Comparison of ENCODE assay signal across 1 cellular context in genomic region chr1:5993553-5994510, GRCh38.
TF ChIP-seq lines count a peak whose summit lies in the region.

No MANE protein-coding gene starts in this region.

TF ChIP-seq in SK-N-SH, 30 proteins besides CTCF, POLR2A, EP300 and RAD21 (continued from another document):
- TF ChIP-seq, protein P1, sequence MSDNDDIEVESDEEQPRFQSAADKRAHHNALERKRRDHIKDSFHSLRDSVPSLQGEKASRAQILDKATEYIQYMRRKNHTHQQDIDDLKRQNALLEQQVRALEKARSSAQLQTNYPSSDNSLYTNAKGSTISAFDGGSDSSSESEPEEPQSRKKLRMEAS (IDR thresholded peaks at IDR 0.05; ENCODE audit: low read depth): no peak
- TF ChIP-seq TAF1 (IDR thresholded peaks at IDR 0.05; ENCODE audit: borderline replicate concordance, low read depth, low read length) (no peak), IRF3 (IDR thresholded peaks at IDR 0.05; ENCODE audit: low read depth, low read length) (no peak), RXRA (IDR thresholded peaks at IDR 0.05; ENCODE audit: borderline replicate concordance, low read depth) (no peak), POLR2AphosphoS5 (IDR thresholded peaks at IDR 0.05; ENCODE audit: low read depth, low read length) (no peak), NRF1 (IDR thresholded peaks at IDR 0.05; ENCODE audit: low read depth, low read length) (no peak), USF2 (IDR thresholded peaks at IDR 0.05; ENCODE audit: borderline replicate concordance, low read depth, low read length) (no peak)
